Comparison of ENCODE assay signal across 9 cellular contexts in the genomic region with DNA sequence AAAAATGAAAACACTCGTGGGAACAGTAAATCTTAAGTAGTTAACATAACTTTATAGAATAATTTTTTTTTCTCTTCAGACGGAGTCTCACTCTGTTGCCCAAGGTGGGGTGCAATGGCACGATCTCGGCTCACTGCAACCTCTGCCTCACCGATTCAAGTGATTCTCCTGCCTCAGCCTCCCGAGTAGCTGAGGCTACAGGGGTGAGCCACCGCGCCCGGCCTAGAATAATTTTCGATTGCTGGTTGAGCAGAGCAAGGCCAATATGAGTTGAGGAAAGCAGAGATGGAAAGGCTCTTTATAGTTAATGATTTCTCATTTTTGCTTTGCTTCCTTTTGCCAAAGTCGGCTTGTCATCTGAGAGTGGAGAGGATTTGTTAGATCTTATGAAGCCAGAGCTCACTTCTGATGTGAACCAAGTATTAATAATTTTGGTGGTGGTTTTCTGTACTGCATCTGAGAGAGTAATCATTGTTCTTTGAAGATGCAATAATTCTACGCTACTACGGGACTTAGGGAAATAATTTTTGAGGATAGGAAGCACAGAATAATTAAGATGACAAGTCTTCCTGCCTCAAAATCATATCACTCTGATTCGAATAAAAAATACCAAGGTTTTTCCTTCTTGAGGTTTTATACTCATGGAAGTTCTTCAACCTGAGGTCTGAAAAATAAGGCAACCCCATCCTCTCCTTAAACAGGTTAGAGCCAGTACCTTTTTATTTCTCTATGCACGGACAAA. TPM values are rescaled to one million over a fixed set of nuclear protein-coding genes. Genes with fewer than 3 reads are reported as not detected.
DNase-seq lines count a peak whose midpoint lies in the region; ATAC-seq, FAIRE-seq and TF ChIP-seq lines count a peak whose summit lies in the region.
"Had no signal": no experiment of that assay in that cellular context is flagged by ENCODE, and none has a peak within 500 bp of the region (broad histone marks: within the 10 kb centered on the region; RNA-seq: fewer than 3 reads in every experiment).

No MANE protein-coding gene starts in this region.

- dilution Hi-C loops in endothelial cell of umbilical vein (cut with MboI; ENCODE audit: extremely low pct_ligation_motif_present, low sequenced_read_pairs), result no loop called here

- H3K4me1 ChIP-seq in ES-I3 (ENCODE audit: insufficient read depth, low read length), result peaks cover 5% of the 10 kb centered on the region
- H3K4me1 ChIP-seq in OCI-LY7 (ENCODE audit: insufficient read depth, low read length, poor library complexity, severe bottlenecking), result peaks cover 31% of the 10 kb centered on the region
- peaks cover 19% of the 10 kb centered on the region for H3K4me1 ChIP-seq in endothelial cell of umbilical vein (ENCODE audit: control insufficient read depth, extremely low read depth, insufficient read depth, low read length)

- no peak for ATAC-seq in HG03378 (IDR thresholded peaks at IDR 0.05; ENCODE audit: unreplicated experiment)

- DNase-seq in OCI-LY7 (ENCODE audit: low spot score) (peak; percentile 20), endothelial cell of umbilical vein (ENCODE audit: low read depth, low spot score) (peak; percentile 24), putamen (ENCODE audit: low spot score) (peak; percentile 7), T1000 (lab: John Stamatoyannopoulos, UW) (no peak), posterior vena cava (ENCODE audit: low spot score) (no peak)
- no peak for DNase-seq in stimulated activated CD4-positive, alpha-beta T cell treated with anti-CD3 and anti-CD28 coated beads, Interleukin-15, amount 100 ng/mL, for 24 hours

- FAIRE-seq in endothelial cell of umbilical vein (lab: Jason Lieb, UNC), result no peak

- H3K9me1 ChIP-seq in endothelial cell of umbilical vein (replicated peaks; ENCODE audit: control insufficient read depth, extremely low read depth, insufficient read depth, low read length), result no peaks in the 10 kb centered on the region

- TF ChIP-seq CTCF in OCI-LY7 (conservative IDR thresholded peaks at IDR 0.05; ENCODE audit: low read length) (peak; percentile 32; the same call in 1 of the 2 replicates), endothelial cell of umbilical vein (IDR thresholded peaks at IDR 0.05; ENCODE audit: extremely low read depth in 1 of 2, insufficient read depth in 1 of 2, low read depth in 1 of 2, low read length in 2 of 2) (no peak)

- H2AFZ ChIP-seq in OCI-LY7 (ENCODE audit: low read length), result peak overlapping the region; percentile 100
- H2AFZ ChIP-seq in endothelial cell of umbilical vein (ENCODE audit: low read depth, low read length), result peak overlapping the region; percentile 15

- POLR2A ChIA-PET in OCI-LY7 (lab: Charles Lee), result interaction anchor here (0.6 to 3.6 kb wide), 4 partner anchors 9 to 438 kb away, joined by 4 to 15 read pairs (median 7); a partner anchor contains a TSS
- POLR2A ChIA-PET in endothelial cell of umbilical vein (lab: Charles Lee), result interaction anchor here (1.0 kb wide), 1 partner anchor 16 kb away, joined by 3 read pairs; no protein-coding TSS in a partner anchor

- H3K27ac ChIP-seq in OCI-LY7 (ENCODE audit: low read depth, low read length, poor library complexity, severe bottlenecking) (peak overlapping the region; percentile 93), endothelial cell of umbilical vein (ENCODE audit: insufficient read depth, low read depth, low read length) (no peak overlapping the region)

- H3K4me2 ChIP-seq in OCI-LY7 (ENCODE audit: low read length) (peak overlapping the region; percentile 93), endothelial cell of umbilical vein (ENCODE audit: insufficient read depth, low read length) (peak overlapping the region; percentile 85)

- no peaks in the 10 kb centered on the region for H3K27me3 ChIP-seq in endothelial cell of umbilical vein (ENCODE audit: control insufficient read depth in 2 of 2, insufficient read depth in 2 of 2, low read length in 2 of 2)
- H3K27me3 ChIP-seq: SJSA1 had no signal

- H3K9me3 ChIP-seq in ES-I3 (ENCODE audit: control insufficient read depth, insufficient read depth, low read length) (no peaks in the 10 kb centered on the region), OCI-LY7 (ENCODE audit: low read length) (no peaks in the 10 kb centered on the region), endothelial cell of umbilical vein (replicated peaks; ENCODE audit: control insufficient read depth, insufficient read depth, low read length) (no peaks in the 10 kb centered on the region)
- H3K9me3 ChIP-seq: SJSA1 had no signal

- peaks cover 5% of the 10 kb centered on the region; the same call in 1 of the 2 replicates for H4K20me1 ChIP-seq in OCI-LY7 (ENCODE audit: insufficient read depth, low read length)
- H4K20me1 ChIP-seq in endothelial cell of umbilical vein (replicated peaks; ENCODE audit: control insufficient read depth, extremely low read depth, insufficient read depth, low read length), result no peaks in the 10 kb centered on the region

- H3K9ac ChIP-seq in ES-I3 (ENCODE audit: low read depth, low read length) (peak overlapping the region; percentile 97; the same call in 1 of the 2 replicates), endothelial cell of umbilical vein (replicated peaks; ENCODE audit: extremely low read depth, insufficient read depth, low read length) (peak overlapping the region; percentile 94)

- H3K79me2 ChIP-seq in OCI-LY7 (ENCODE audit: insufficient read depth, low read depth, low read length) (peaks cover 35% of the 10 kb centered on the region), endothelial cell of umbilical vein (ENCODE audit: control insufficient read depth, insufficient read depth, low read length) (peaks cover 14% of the 10 kb centered on the region)

- CTCF ChIA-PET in OCI-LY7 (lab: Charles Lee; ENCODE audit: unreplicated experiment) (no interaction called here), endothelial cell of umbilical vein (lab: Charles Lee) (interaction anchor here (0.6 to 2.7 kb wide), 9 partner anchors 14 to 382 kb away, joined by 3 to 24 read pairs (median 4); no protein-coding TSS in a partner anchor)

- no peaks in the 10 kb centered on the region for H3K9me2 ChIP-seq in OCI-LY7 (ENCODE audit: insufficient read depth, low read length)

- intact Hi-C loops in OCI-LY7 (cut with micrococcal nuclease; ENCODE audit: unreplicated experiment) (no loop called here), endothelial cell of umbilical vein (cut with micrococcal nuclease) (loop anchor here (5.0 to 10.0 kb wide), 4 partner anchors 65 to 1182 kb away; a partner anchor contains a TSS), posterior vena cava (cut with DNase I) (no loop called here)

- BruUV-seq in OCI-LY7 (replicated peaks; lab: Mats Ljungman, UMichigan) (no TSS peak), endothelial cell of umbilical vein (replicated peaks; lab: Mats Ljungman, UMichigan) (no TSS peak)

- H3K4me3 ChIP-seq in OCI-LY7 (ENCODE audit: low read depth, low read length, poor library complexity, severe bottlenecking) (peak overlapping the region; percentile 82), endothelial cell of umbilical vein (replicated peaks in 1 of 3; ENCODE audit: insufficient read depth in 1 of 3, low read depth in 1 of 3, low read length in 3 of 3) (peak overlapping the region; percentile 81 to 97 (median 82))

- TF ChIP-seq POLR2A in endothelial cell of umbilical vein (IDR thresholded peaks at IDR 0.05; ENCODE audit: low read depth, low read length), result no peak

- H3K36me3 ChIP-seq in ES-I3 (ENCODE audit: insufficient read depth, low read length), result no peaks in the 10 kb centered on the region
- H3K36me3 ChIP-seq in OCI-LY7 (ENCODE audit: insufficient read depth, low read length), result no peaks in the 10 kb centered on the region
- H3K36me3 ChIP-seq in endothelial cell of umbilical vein (ENCODE audit: control insufficient read depth in 2 of 2, extremely low read depth in 1 of 2, insufficient read depth in 2 of 2, low read length in 2 of 2), result no peaks in the 10 kb centered on the region
- H3K36me3 ChIP-seq: SJSA1 had no signal

TF ChIP-seq in endothelial cell of umbilical vein, 7 proteins besides CTCF, POLR2A, EP300 and RAD21:
- TF ChIP-seq, protein P1, sequence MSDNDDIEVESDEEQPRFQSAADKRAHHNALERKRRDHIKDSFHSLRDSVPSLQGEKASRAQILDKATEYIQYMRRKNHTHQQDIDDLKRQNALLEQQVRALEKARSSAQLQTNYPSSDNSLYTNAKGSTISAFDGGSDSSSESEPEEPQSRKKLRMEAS (IDR thresholded peaks at IDR 0.05; ENCODE audit: insufficient read depth, insufficient read length), result no peak
- TF ChIP-seq FOS (IDR thresholded peaks at IDR 0.05; ENCODE audit: borderline replicate concordance, insufficient read depth, low read length) (no peak), GATA2 (IDR thresholded peaks at IDR 0.05; ENCODE audit: insufficient read depth, insufficient read length, low read depth, low read length) (no peak), EZH2 (IDR thresholded peaks at IDR 0.05; ENCODE audit: borderline replicate concordance, low read depth, low read length, severe bottlenecking) (no peak), JUN (IDR thresholded peaks at IDR 0.05; ENCODE audit: borderline replicate concordance, insufficient read depth, insufficient read length, low read depth) (no peak), MYC (IDR thresholded peaks at IDR 0.05; ENCODE audit: low read depth, low read length) (no peak), POLR2AphosphoS5 (IDR thresholded peaks at IDR 0.05; ENCODE audit: insufficient read depth, low read depth, low read length) (no peak)

RNA-seq across cellular contexts. Expression of a gene that starts 1.5 kb away (rescaled TPM):
- total RNA-seq in OCI-LY7 (2014; rRNA removed; shearing (Covaris generic)), result 38.7 and 46.9 TPM in 2 replicates
- total RNA-seq in OCI-LY7 (2022) (56.5 and 59.0 TPM in 2 replicates), endothelial cell of umbilical vein (50.0 and 51.6 TPM in 2 replicates), posterior vena cava (100 to 1,000 TPM; 102 to 109 TPM)
- 11.8 and 13.6 TPM in 2 replicates for polyA plus RNA-seq in endothelial cell of umbilical vein
- polyA plus RNA-seq in endothelial cell of umbilical vein (2011; cell fraction: cytosol; rRNA removed), result 16.9 and 17.2 TPM in 2 replicates
- polyA plus RNA-seq in endothelial cell of umbilical vein (2011; cell fraction: nucleus; rRNA removed), result 9.6 and 11.9 TPM in 2 replicates
- polyA plus RNA-seq in endothelial cell of umbilical vein (2012), result 26.4 and 34.5 TPM in 2 replicates
- polyA minus RNA-seq in endothelial cell of umbilical vein, result 17.6 and 17.7 TPM in 2 replicates
- 24.5 TPM for polyA minus RNA-seq in endothelial cell of umbilical vein (2011; cell fraction: cytosol; rRNA and poly(A)+ RNA removed)
- 12.4 and 16.8 TPM in 2 replicates for polyA minus RNA-seq in endothelial cell of umbilical vein (2011; cell fraction: nucleus; rRNA and poly(A)+ RNA removed)

Comparison
In these comparisons a context has a peak if more than half of its experiments do, and no peak if none do; other contexts are left out.
1. DNase-seq: peak in OCI-LY7 (single experiment), endothelial cell of umbilical vein (single experiment) and putamen (single experiment); none in T1000 (single experiment), stimulated activated CD4-positive, alpha-beta T cell treated with anti-CD3 and anti-CD28 coated beads, Interleukin-15, amount 100 ng/mL, for 24 hours (single experiment) and posterior vena cava (single experiment).